Comparison of ENCODE assay signal across 26 cellular contexts in genomic region chr4:31601793-31602192, GRCh38.
"Had no signal": no experiment of that assay in that cellular context is flagged by ENCODE, and none has a peak within 500 bp of the region (broad histone marks: within the 10 kb centered on the region; RNA-seq: fewer than 3 reads in every experiment).

No MANE protein-coding gene starts in this region.

- H3K4me3 ChIP-seq: stomach, suprapubic skin, testis, thoracic aorta, thyroid gland, tibial artery, tibial nerve, transverse colon, upper lobe of left lung, upper lobe of right lung, uterus, vagina had no signal

- H3K9me3 ChIP-seq: stomach, suprapubic skin, testis, thoracic aorta, thyroid gland, tibial artery, tibial nerve, transverse colon, upper lobe of left lung, upper lobe of right lung, uterus, vagina had no signal

- H3K4me1 ChIP-seq: stomach, suprapubic skin, testis, thyroid gland, tibial artery, tibial nerve, transverse colon, upper lobe of left lung, upper lobe of right lung, uterus, vagina had no signal

- DNase-seq: stimulated activated CD4-positive, alpha-beta T cell treated with anti-CD3 and anti-CD28 coated beads, Interleukin-2, amount 100 ng/mL, for 48 hours; stimulated activated CD4-positive, alpha-beta T cell treated with anti-CD3 and anti-CD28 coated beads, Interleukin-4, amount 100 ng/mL, for 1 hour; stimulated activated CD4-positive, alpha-beta T cell treated with anti-CD3 and anti-CD28 coated beads, Interleukin-4, amount 100 ng/mL, for 24 hours; stimulated activated CD4-positive, alpha-beta T cell treated with anti-CD3 and anti-CD28 coated beads, Interleukin-4, amount 100 ng/mL, for 4 hours; stimulated activated CD8-positive, alpha-beta memory T cell treated with anti-CD3 and anti-CD28 coated beads, Interleukin-4, amount 100 ng/mL, for 48 hours; stimulated activated naive B cell treated with anti-CD40 and anti-IgM and Interleukin-4, amounts not matched to agents 10 μg/mL and 1 μg/mL and 100 μg/mL, for 72 hours; stimulated activated naive CD4-positive, alpha-beta T cell; stimulated activated naive CD4-positive, alpha-beta T cell treated with Interleukin-2 at 50 U/mL for 16 hours; stimulated activated naive CD8-positive, alpha-beta T cell treated with anti-CD3 and anti-CD28 coated beads, Interleukin-15, amount 100 ng/mL, for 72 hours; stimulated activated naive CD8-positive, alpha-beta T cell treated with anti-CD3 and anti-CD28 coated beads, Interleukin-15, Interleukin-2, amounts not matched to agents 100 U/mL and 50 U/mL, for 24 hours; stomach; substantia nigra; testis; thyroid gland; tibial artery; transverse colon; trophoblast cell; upper lobe of left lung; upper lobe of right lung; uterus had no signal

- ATAC-seq: stimulated activated effector memory CD8-positive, alpha-beta T cell treated with anti-CD3 and anti-CD28 coated beads, Interleukin-12 subunit alpha, Interleukin-12 subunit beta, amount 100 ng/mL, for 72 hours; stimulated activated memory B cell treated with anti-CD40 and anti-IgM and Interleukin-4, amounts not matched to agents 10 μg/mL and 1 μg/mL and 100 μg/mL, for 72 hours; stimulated activated naive B cell treated with anti-CD40 and anti-IgM and Interleukin-4, amounts not matched to agents 10 μg/mL and 1 μg/mL and 100 μg/mL, for 72 hours; stimulated activated naive CD8-positive, alpha-beta T cell treated with anti-CD3 and anti-CD28 coated beads, Interleukin-15, amount 100 ng/mL, for 72 hours; stimulated activated naive CD8-positive, alpha-beta T cell treated with anti-CD3 and anti-CD28 coated beads, Interleukin-15, Interleukin-2, amounts not matched to agents 100 U/mL and 50 U/mL, for 24 hours; upper lobe of right lung had no signal

- H3K27ac ChIP-seq: stomach, suprapubic skin, testis, thoracic aorta, thyroid gland, tibial artery, tibial nerve, transverse colon, upper lobe of left lung, upper lobe of right lung, uterus, vagina had no signal

- H3K27me3 ChIP-seq: stomach, suprapubic skin, testis, thyroid gland, tibial artery, tibial nerve, transverse colon, upper lobe of left lung, upper lobe of right lung, uterus, vagina had no signal

- H3K36me3 ChIP-seq: stomach, suprapubic skin, thoracic aorta, thyroid gland, tibial artery, tibial nerve, transverse colon, upper lobe of left lung, upper lobe of right lung, uterus, vagina had no signal
